In genomic region chr3:64600246-64600645, GRCh38 we compare ENCODE assay signal across 14 cellular contexts.
DNase-seq lines count a peak whose midpoint lies in the region; ATAC-seq, FAIRE-seq and TF ChIP-seq lines count a peak whose summit lies in the region.
"Had no signal": no experiment of that assay in that cellular context is flagged by ENCODE, and none has a peak within 500 bp of the region (broad histone marks: within the 10 kb centered on the region; RNA-seq: fewer than 3 reads in every experiment).

No MANE protein-coding gene starts in this region.

- H3K18ac ChIP-seq in H1 (ENCODE audit: extremely low read depth, low read length) = no peak overlapping the region

- H3K27me3 Mint-ChIP-seq in neural progenitor cell (ENCODE audit: insufficient read depth, low read depth) = no peaks in the 10 kb centered on the region

- H2BK120ac ChIP-seq in H1 (replicated peaks; ENCODE audit: low read depth, low read length) = no peak overlapping the region

- no peak overlapping the region for H4K8ac ChIP-seq in H1 (ENCODE audit: extremely low read depth, insufficient read depth, low read length)

- no peak for TF ChIP-seq POLR2A in H1 (IDR thresholded peaks at IDR 0.05; ENCODE audit: control extremely low read depth in 1 of 2, low read depth in 2 of 2, low read length in 2 of 2)
- no peak for TF ChIP-seq POLR2A in spleen (IDR thresholded peaks at IDR 0.05)

- no peak overlapping the region for H2BK5ac ChIP-seq in H1 (ENCODE audit: low read depth, low read length)

- TF ChIP-seq RAD21 in H1 (IDR thresholded peaks at IDR 0.05 in 1 of 2, conservative IDR thresholded peaks at IDR 0.05 in 1 of 2; ENCODE audit: low read depth in 2 of 2, low read length in 2 of 2) = no peak

- H3K9me3 ChIP-seq in HEK293 (ENCODE audit: control insufficient read depth, insufficient read depth, low read depth, low read length) = no peaks in the 10 kb centered on the region
- no peaks in the 10 kb centered on the region; a peak in 1 of 4 replicates for H3K9me3 ChIP-seq in H1 (ENCODE audit: insufficient read depth in 2 of 2, low read depth in 1 of 2, low read length in 1 of 2)
- no peaks in the 10 kb centered on the region for H3K9me3 ChIP-seq in neural progenitor cell (ENCODE audit: low read depth)
- no peaks in the 10 kb centered on the region for H3K9me3 ChIP-seq in spleen
- H3K9me3 ChIP-seq: A549 had no signal

- intact Hi-C loops in spleen (cut with DNase I; ENCODE audit: low total_unique reads) = no loop called here

- H3F3A ChIP-seq in neural progenitor cell (ENCODE audit: low read depth) = peaks cover 29% of the 10 kb centered on the region

- H2BK12ac ChIP-seq in H1 (ENCODE audit: low read depth, low read length) = no peak overlapping the region

- no peak overlapping the region for H3K4ac ChIP-seq in H1 (replicated peaks; ENCODE audit: insufficient read length, low read depth, low read length)

- H3K23me2 ChIP-seq in H1 (ENCODE audit: low read depth, low read length) = no peaks in the 10 kb centered on the region

- H3K4me2 ChIP-seq in H1 (ENCODE audit: insufficient read depth in 1 of 2, low read depth in 2 of 2, low read length in 2 of 2) = no peak overlapping the region
- H3K4me2 ChIP-seq in neural progenitor cell = peak overlapping the region; percentile 70
- H3K4me2 ChIP-seq: A549 had no signal

- H3K36me3 ChIP-seq in HEK293 (ENCODE audit: control insufficient read depth in 2 of 2, insufficient read depth in 1 of 2, low read length in 2 of 2) = peaks cover 0 to 3% of the 10 kb centered on the region in 2 experiments; a peak in 1 of 3 replicates
- H3K36me3 ChIP-seq in H1 (ENCODE audit: control insufficient read depth in 2 of 4, insufficient read depth in 4 of 4, low read length in 3 of 4) = no peaks in the 10 kb centered on the region
- peaks cover 7% of the 10 kb centered on the region for H3K36me3 ChIP-seq in neural progenitor cell
- peaks cover 0 to 71% (median 8%) of the 10 kb centered on the region in 6 donors for H3K36me3 ChIP-seq in spleen

- no peak overlapping the region for H3K9ac ChIP-seq in H1 (replicated peaks in 1 of 4; ENCODE audit: extremely low read depth in 1 of 4, low read depth in 3 of 4, low read length in 3 of 4)
- H3K9ac ChIP-seq in neural progenitor cell = no peak overlapping the region

- H3K56ac ChIP-seq in H1 (replicated peaks; ENCODE audit: insufficient read length, low read depth, low read length) = no peak overlapping the region

- H3K14ac ChIP-seq in H1 (ENCODE audit: insufficient read length) = no peak overlapping the region

- H3K27ac ChIP-seq in HEK293 (ENCODE audit: extremely low read depth, low read depth, low read length) = no peak overlapping the region
- no peak overlapping the region for H3K27ac ChIP-seq in H1 (ENCODE audit: low read depth, low read length)
- H3K27ac ChIP-seq in neural progenitor cell = peak overlapping the region; percentile 85
- H3K27ac ChIP-seq in spleen = no peak overlapping the region
- H3K27ac ChIP-seq: A549 had no signal

- 76% methylated on average over 6 of the region's 6 CpGs; no CpG with 5 or more reads in 1 of the 2 experiments for WGBS in H1 (ENCODE audit: extremely low coverage in 1 of 2, insufficient coverage in 1 of 2, insufficient read length in 1 of 2, insufficient replicate concordance in 2 of 2, low coverage in 1 of 2, low lambda C conversion rate in 2 of 2, missing lambda C conversion rate in 1 of 2), 2 experiments
- WGBS in spleen, 5 donors = 70 to 86% (median 83%) methylated on average over 6 of the region's 6 CpGs

- H3K27me3 ChIP-seq in H1 (replicated peaks in 1 of 4; ENCODE audit: control insufficient read depth in 3 of 4, extremely low read depth in 1 of 4, insufficient read depth in 3 of 4, low read length in 3 of 4) (no peaks in the 10 kb centered on the region; a peak in 1 of 7 replicates), neural progenitor cell (no peaks in the 10 kb centered on the region), spleen (replicated peaks in 1 of 7) (no peaks in the 10 kb centered on the region)

- peaks cover 17% of the 10 kb centered on the region for H3K4me1 Mint-ChIP-seq in neural progenitor cell
- H3K4me1 Mint-ChIP-seq: CD14-positive monocyte had no signal

- no peak overlapping the region for H3K27ac Mint-ChIP-seq in neural progenitor cell
- H3K27ac Mint-ChIP-seq: CD14-positive monocyte, H9, HFFc6 had no signal

- CTCF ChIA-PET in HEK293 (lab: Yijun Ruan, JAX) (no interaction called here), H1 (lab: Charles Lee; ENCODE audit: partially characterized antibody) (interaction anchor here (2.5 kb wide), 1 partner anchor 26 kb away, joined by 7 read pairs; no protein-coding TSS in a partner anchor)

- no peak for TF ChIP-seq CTCF in HEK293 (tag by site-specific recombination; IDR thresholded peaks at IDR 0.05)
- no peak for TF ChIP-seq CTCF in H1 (IDR thresholded peaks at IDR 0.05; ENCODE audit: control extremely low read depth in 1 of 3, insufficient read depth in 1 of 3, low read depth in 1 of 3, low read length in 3 of 3)
- TF ChIP-seq CTCF in neural progenitor cell (IDR thresholded peaks at IDR 0.05) = no peak
- no peak for TF ChIP-seq CTCF in spleen (IDR thresholded peaks at IDR 0.05 in 8 of 11, conservative IDR thresholded peaks at IDR 0.05 in 3 of 11)

- no peak for FAIRE-seq in H1 (lab: Jason Lieb, UNC)
- FAIRE-seq: A549, HepG2, HTR-8/SVneo had no signal

- H3K4me3 ChIP-seq in HEK293 (ENCODE audit: low read depth, low read length) (no peak overlapping the region), H1 (ENCODE audit: extremely low read depth in 1 of 4, insufficient read depth in 2 of 4, low read depth in 3 of 4, low read length in 4 of 4) (no peak overlapping the region), neural progenitor cell (peak overlapping the region; percentile 12), spleen (no peak overlapping the region)
- H3K4me3 ChIP-seq: A549 had no signal

- no peak overlapping the region for H4K5ac ChIP-seq in H1 (ENCODE audit: insufficient read length, low read depth, low read length)

- ATAC-seq in GM18907 (IDR thresholded peaks at IDR 0.05; ENCODE audit: unreplicated experiment) = no peak
- ATAC-seq: A549, HepG2 had no signal

- no peak for TF ChIP-seq EP300 in H1 (IDR thresholded peaks at IDR 0.05; ENCODE audit: borderline replicate concordance in 1 of 2, low read depth in 2 of 2, low read length in 2 of 2)

- H2BK20ac ChIP-seq in H1 (ENCODE audit: low read length) = no peak overlapping the region

- H4K91ac ChIP-seq in H1 (replicated peaks; ENCODE audit: insufficient read length, low read length) = peak overlapping the region; percentile 31

- peaks cover 59% of the 10 kb centered on the region for H3K36me3 Mint-ChIP-seq in neural progenitor cell
- H3K36me3 Mint-ChIP-seq: CD14-positive monocyte had no signal

- POLR2A ChIA-PET in HEK293 (lab: Yijun Ruan, JAX) = no interaction called here
- POLR2A ChIA-PET in H1 (lab: Charles Lee; ENCODE audit: partially characterized antibody) = no interaction called here

- H4K20me1 ChIP-seq in H1 (replicated peaks in 1 of 2; ENCODE audit: control insufficient read depth in 1 of 2, insufficient read depth in 2 of 2, low read length in 2 of 2) = no peaks in the 10 kb centered on the region
- H4K20me1 ChIP-seq in neural progenitor cell (ENCODE audit: low read depth) = no peaks in the 10 kb centered on the region

- H2AFZ ChIP-seq in H1 (ENCODE audit: low read length) (no peak overlapping the region), neural progenitor cell (replicated peaks) (no peak overlapping the region)

- H3K79me1 ChIP-seq in H1 (ENCODE audit: low read depth, low read length) = no peaks in the 10 kb centered on the region

- DNase-seq in H1 (ENCODE audit: low read depth in 1 of 2, low spot score in 2 of 2) (no peak), neural progenitor cell (ENCODE audit: low spot score) (peak; percentile 69), spleen (no peak)
- DNase-seq in activated CD4-positive, alpha-beta T cell treated with anti-CD3 and anti-CD28 coated beads, Interleukin-2, amount 50 U/mL, for 1 hour = no peak
- DNase-seq: DMS53, GF-D8, H9, HFFc6 had no signal

- no peak overlapping the region for H2AK5ac ChIP-seq in H1 (ENCODE audit: low read depth, low read length)

- H3K4me1 ChIP-seq in HEK293 (ENCODE audit: control insufficient read depth, insufficient read depth, low read length) (no peaks in the 10 kb centered on the region), H1 (replicated peaks in 1 of 4; ENCODE audit: control insufficient read depth in 3 of 4, insufficient read depth in 4 of 4, low read length in 3 of 4) (no peaks in the 10 kb centered on the region), neural progenitor cell (peaks cover 37% of the 10 kb centered on the region), spleen (no peaks in the 10 kb centered on the region)
- H3K4me1 ChIP-seq: A549 had no signal

- no peak overlapping the region for H2BK15ac ChIP-seq in H1 (ENCODE audit: low read length)

- H3K4me3 Mint-ChIP-seq in neural progenitor cell = no peak overlapping the region
- H3K4me3 Mint-ChIP-seq: CD14-positive monocyte, H9, HFFc6 had no signal

- H3K79me2 ChIP-seq in H1 (ENCODE audit: control insufficient read depth in 1 of 2, insufficient read depth in 2 of 2, low read length in 2 of 2) (no peaks in the 10 kb centered on the region), neural progenitor cell (ENCODE audit: low read depth) (no peaks in the 10 kb centered on the region)

- no peaks in the 10 kb centered on the region for H3K9me3 Mint-ChIP-seq in neural progenitor cell
- H3K9me3 Mint-ChIP-seq: H9, HFFc6 had no signal

- H3K23ac ChIP-seq in H1 (ENCODE audit: insufficient read length) = no peak overlapping the region

TF ChIP-seq in H1, 55 proteins besides CTCF, POLR2A, EP300 and RAD21:
- TF ChIP-seq TBP (IDR thresholded peaks at IDR 0.05; ENCODE audit: low read depth, low read length) (no peak), BRCA1 (IDR thresholded peaks at IDR 0.05; ENCODE audit: low read depth, low read length) (no peak)
